11 cellular contexts compared by ENCODE assay signal in the genomic region with DNA sequence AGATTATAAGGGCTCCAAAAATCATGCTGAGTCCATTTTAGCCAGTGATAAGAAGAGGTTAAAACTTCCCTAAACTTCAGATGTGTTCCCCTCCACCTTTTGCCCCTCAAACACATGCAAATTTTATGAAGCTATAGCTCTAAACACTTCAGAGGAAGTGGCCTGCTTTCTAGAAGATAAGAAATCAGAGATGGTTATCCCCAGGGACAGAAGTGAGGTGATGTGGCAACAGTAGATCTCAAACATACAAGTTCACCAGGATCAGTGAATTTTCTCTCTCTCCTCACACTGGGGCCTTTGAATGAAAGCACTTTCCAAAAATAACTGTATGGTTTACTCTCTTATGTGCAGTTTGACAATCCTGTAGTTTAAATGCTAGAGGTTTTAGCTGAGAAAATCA.
DNase-seq lines count a peak whose midpoint lies in the region; ATAC-seq, FAIRE-seq and TF ChIP-seq lines count a peak whose summit lies in the region.
"Had no signal": no experiment of that assay in that cellular context is flagged by ENCODE, and none has a peak within 500 bp of the region (broad histone marks: within the 10 kb centered on the region; RNA-seq: fewer than 3 reads in every experiment).

No MANE protein-coding gene starts in this region.

- no peaks in the 10 kb centered on the region for H3K9me3 ChIP-seq in MG63
- H3K9me3 ChIP-seq: prostate gland had no signal

- no peaks in the 10 kb centered on the region for H3K27me3 ChIP-seq in MG63

- TF ChIP-seq CTCF in fibroblast of villous mesenchyme (IDR thresholded peaks at IDR 0.05; ENCODE audit: insufficient read depth, low read depth, low read length): no peak

- DNase-seq in GM18507 (ENCODE audit: extremely low spot score, insufficient read length, low read depth) (no peak), fibroblast of villous mesenchyme (ENCODE audit: low read depth) (peak; percentile 45), NCI-H446 treated with DMSO at 0.1 percent for 48 hours (lab: John Stamatoyannopoulos, UW) (no peak), MG63 (no peak), HCEC 1CT (no peak)
- DNase-seq in activated naive CD4-positive, alpha-beta T cell treated with anti-CD3 and anti-CD28 coated beads, Interleukin-2, amount 50 U/mL, for 72 hours (ENCODE audit: low spot score in 2 of 2): no peak
- DNase-seq: NCI-H187; stimulated activated CD8-positive, alpha-beta memory T cell treated with anti-CD3 and anti-CD28 coated beads, Interleukin-4, amount 100 ng/mL, for 48 hours had no signal

- H3K27ac Mint-ChIP-seq in activated naive CD4-positive, alpha-beta T cell treated with anti-CD3 and anti-CD28 coated beads, Interleukin-2, amount 50 U/mL, for 72 hours: no peak overlapping the region

- H3K4me3 ChIP-seq in fibroblast of villous mesenchyme (ENCODE audit: low read depth, low read length): no peak overlapping the region
- H3K4me3 ChIP-seq in MG63: no peak overlapping the region
- H3K4me3 ChIP-seq: prostate gland had no signal

- H3K36me3 Mint-ChIP-seq in activated naive CD4-positive, alpha-beta T cell treated with anti-CD3 and anti-CD28 coated beads, Interleukin-2, amount 50 U/mL, for 72 hours: no peaks in the 10 kb centered on the region

- H3K36me3 ChIP-seq in MG63: no peaks in the 10 kb centered on the region
- H3K36me3 ChIP-seq: prostate gland had no signal

- H3K9me3 Mint-ChIP-seq in activated naive CD4-positive, alpha-beta T cell treated with anti-CD3 and anti-CD28 coated beads, Interleukin-2, amount 50 U/mL, for 72 hours: no peaks in the 10 kb centered on the region

- ATAC-seq in GM21576 (IDR thresholded peaks at IDR 0.05; ENCODE audit: unreplicated experiment) (peak; percentile 58), HG03520 (IDR thresholded peaks at IDR 0.05; ENCODE audit: unreplicated experiment) (peak; percentile 64)
- no peak for ATAC-seq in activated naive CD4-positive, alpha-beta T cell treated with anti-CD3 and anti-CD28 coated beads, Interleukin-2, amount 50 U/mL, for 72 hours

- FAIRE-seq in GM18507 (lab: Jason Lieb, UNC): peak; percentile 95

Comparison
In these comparisons a context has a peak if more than half of its experiments do, and no peak if none do; other contexts are left out.
1. ATAC-seq: peak in GM21576 (single experiment) and HG03520 (single experiment); none in activated naive CD4-positive, alpha-beta T cell treated with anti-CD3 and anti-CD28 coated beads, Interleukin-2, amount 50 U/mL, for 72 hours (0 of 2).